In genomic region chr1:93447481-93448291, GRCh38 we compare ENCODE assay signal across 8 cellular contexts. TPM values are rescaled to one million over a fixed set of nuclear protein-coding genes. Genes with fewer than 3 reads are reported as not detected.
DNase-seq lines count a peak whose midpoint lies in the region; ATAC-seq, FAIRE-seq and TF ChIP-seq lines count a peak whose summit lies in the region.

TSS of gene FNBP1L (plus strand) at chr1:93448118. CDS start at chr1:93448282, 164 bp downstream.

- H3K4me1 ChIP-seq in kidney (ENCODE audit: control insufficient read depth in 1 of 2, insufficient read depth in 1 of 2, low read depth in 1 of 2, low read length in 2 of 2): peaks cover 2 to 3% of the 10 kb centered on the region in 2 donors

- H3K9ac ChIP-seq in kidney (ENCODE audit: low read length in 2 of 2): peak within 1 kb of the TSS; percentile 93 to 99

- intact Hi-C loops in kidney (cut with DNase I): no loop called here

- DNase-seq in GM12864 (ENCODE audit: low read depth) (no peak), NCI-H2107 (lab: John Stamatoyannopoulos, UW) (peak; percentile 93), cerebellum (ENCODE audit: low spot score) (peak; percentile 84), kidney (peak; percentile 94), SIG-M5 treated with dmso at 0.1 percent for 504 hours (lab: John Stamatoyannopoulos, UW; ENCODE audit: unreplicated experiment) (no peak)
- DNase-seq in activated CD4-positive, CD25-positive, alpha-beta regulatory T cell (lab: John Stamatoyannopoulos, UW): peak in 3 of 4 experiments; percentile 10 to 22 (median 17)
- DNase-seq in stimulated activated CD4-positive, alpha-beta T cell treated with anti-CD3 and anti-CD28 coated beads, Interleukin-12 subunit alpha, Interleukin-12 subunit beta, amount 100 ng/mL, for 4 hours: peak; percentile 65

- H3K27ac ChIP-seq in kidney (ENCODE audit: low read depth in 2 of 2, low read length in 2 of 2): peak within 1 kb of the TSS; percentile 90 to 93

- ATAC-seq in GM18867 (IDR thresholded peaks at IDR 0.05; ENCODE audit: unreplicated experiment): no peak

- no peaks in the 10 kb centered on the region for H3K36me3 ChIP-seq in kidney (ENCODE audit: control insufficient read depth in 1 of 2, insufficient read depth in 2 of 2, low read length in 2 of 2)

- FAIRE-seq in kidney (lab: Jason Lieb, UNC): no peak

- H3K9me3 ChIP-seq in kidney (ENCODE audit: control insufficient read depth in 1 of 2, low read length in 2 of 2): no peaks in the 10 kb centered on the region

- H3K4me3 ChIP-seq in GM12864 (ENCODE audit: low read depth, low read length) (peak within 1 kb of the TSS; percentile 47), kidney (ENCODE audit: low read length in 2 of 2) (peak within 1 kb of the TSS; percentile 97 to 98)

- TF ChIP-seq CTCF in GM12864 (IDR thresholded peaks at IDR 0.05; ENCODE audit: low read depth, low read length, missing control alignments) (no peak), kidney (IDR thresholded peaks at IDR 0.05; ENCODE audit: borderline replicate concordance, extremely low read depth, insufficient read depth) (no peak)

RNA-seq across cellular contexts. Expression of gene FNBP1L, which starts in this region (rescaled TPM):
- total RNA-seq in cerebellum (235 TPM), kidney (57.3 TPM)
- 32.7 TPM for polyA plus RNA-seq in kidney (ENCODE audit: insufficient read depth, low read depth, low replicate concordance)

Comparison
In these comparisons a context has a peak if more than half of its experiments do, and no peak if none do; other contexts are left out.
1. DNase-seq: peak in NCI-H2107 (single experiment), activated CD4-positive, CD25-positive, alpha-beta regulatory T cell (3 of 4), cerebellum (single experiment), kidney (single experiment) and stimulated activated CD4-positive, alpha-beta T cell treated with anti-CD3 and anti-CD28 coated beads, Interleukin-12 subunit alpha, Interleukin-12 subunit beta, amount 100 ng/mL, for 4 hours (single experiment); none in GM12864 (single experiment) and SIG-M5 treated with dmso at 0.1 percent for 504 hours (single experiment).